Comparison of ENCODE assay signal across 25 cellular contexts in genomic region chr12:3071710-3072109, GRCh38. TPM values are rescaled to one million over a fixed set of nuclear protein-coding genes. Genes with fewer than 3 reads are reported as not detected.
A peak's percentile ranks its signal among the peaks of the same experiment; 100 is the strongest.
DNase-seq lines count a peak whose midpoint lies in the region; ATAC-seq, FAIRE-seq and TF ChIP-seq lines count a peak whose summit lies in the region.
"Had no signal": no experiment of that assay in that cellular context is flagged by ENCODE, and none has a peak within 500 bp of the region (broad histone marks: within the 10 kb centered on the region; RNA-seq: fewer than 3 reads in every experiment).

No MANE protein-coding gene starts in this region.

- H3K9ac ChIP-seq in HepG2 (ENCODE audit: insufficient read depth, low read depth, low read length) = no peak overlapping the region
- H3K9ac ChIP-seq in mesendoderm (ENCODE audit: low read length) = no peak overlapping the region
- H3K9ac ChIP-seq in neuronal stem cell (ENCODE audit: low read depth, low read length, poor library complexity) = no peak overlapping the region
- H3K9ac ChIP-seq: BLaER1 treated with 17β-estradiol and CSF1 and Interleukin-3, amounts not matched to agents 10 nM and 100 nM had no signal

- no peak for TF ChIP-seq POLR2A in HepG2 (IDR thresholded peaks at IDR 0.05; ENCODE audit: insufficient read depth in 1 of 2, low read depth in 2 of 2, low read length in 2 of 2)
- TF ChIP-seq POLR2A in right lobe of liver (IDR thresholded peaks at IDR 0.05) = no peak

- H2BK15ac ChIP-seq in mesendoderm (replicated peaks; ENCODE audit: low read depth) = no peak overlapping the region
- H2BK15ac ChIP-seq in neuronal stem cell (ENCODE audit: low read length) = no peak overlapping the region

- H3K4me1 Mint-ChIP-seq in progenitor cell of endocrine pancreas (ENCODE audit: low read depth) = peaks cover 15% of the 10 kb centered on the region
- peaks cover 4% of the 10 kb centered on the region for H3K4me1 Mint-ChIP-seq in stimulated activated memory B cell treated with anti-CD40 and anti-IgM and Interleukin-4, amounts not matched to agents 10 μg/mL and 1 μg/mL and 100 μg/mL, for 72 hours

- H3K9me3 Mint-ChIP-seq in progenitor cell of endocrine pancreas (ENCODE audit: low read depth) = no peaks in the 10 kb centered on the region
- H3K9me3 Mint-ChIP-seq in stimulated activated memory B cell treated with anti-CD40 and anti-IgM and Interleukin-4, amounts not matched to agents 10 μg/mL and 1 μg/mL and 100 μg/mL, for 72 hours = no peaks in the 10 kb centered on the region
- H3K9me3 Mint-ChIP-seq: CD4-positive, alpha-beta T cell; CD8-positive, alpha-beta memory T cell; GM23338 had no signal

- no peak overlapping the region for H3K18ac ChIP-seq in mesendoderm (ENCODE audit: low read length)
- H3K18ac ChIP-seq in neuronal stem cell (ENCODE audit: low read length) = peak overlapping the region; percentile 11

- H4K20me1 ChIP-seq in HepG2 (ENCODE audit: insufficient read depth, low read length) = no peaks in the 10 kb centered on the region
- H4K20me1 ChIP-seq: BLaER1 treated with 17β-estradiol and CSF1 and Interleukin-3, amounts not matched to agents 10 nM and 100 nM had no signal

- TF ChIP-seq CTCF in HepG2 (CRISPR knock-in tag; IDR thresholded peaks at IDR 0.05) (no peak), right lobe of liver (IDR thresholded peaks at IDR 0.05) (no peak), progenitor cell of endocrine pancreas (IDR thresholded peaks at IDR 0.05; ENCODE audit: unreplicated experiment) (no peak)

- H2BK12ac ChIP-seq in neuronal stem cell (ENCODE audit: low read length) = no peak overlapping the region

- BruUV-seq in HepG2 (replicated peaks; lab: Mats Ljungman, UMichigan) = no TSS peak

- H3K79me2 ChIP-seq in HepG2 (ENCODE audit: insufficient read depth, low read length) (no peaks in the 10 kb centered on the region), mesendoderm (ENCODE audit: control insufficient read depth, insufficient read depth, low read length) (no peaks in the 10 kb centered on the region)

- no peak for TF ChIP-seq RAD21 in HepG2 (CRISPR knock-in tag; IDR thresholded peaks at IDR 0.05)

- H2AFZ ChIP-seq in HepG2 (ENCODE audit: low read length) (no peak overlapping the region), neuronal stem cell (ENCODE audit: low read length) (no peak overlapping the region)
- H2AFZ ChIP-seq: GM23338 had no signal

- H3K36me3 ChIP-seq in HepG2 (replicated peaks in 1 of 2; ENCODE audit: control insufficient read depth in 1 of 2, insufficient read depth in 2 of 2, low read length in 2 of 2) (no peaks in the 10 kb centered on the region), right lobe of liver (no peaks in the 10 kb centered on the region), mesendoderm (ENCODE audit: control insufficient read depth, insufficient read depth, low read length) (no peaks in the 10 kb centered on the region), neuronal stem cell (replicated peaks in 1 of 2; ENCODE audit: control insufficient read depth in 2 of 2, insufficient read depth in 2 of 2, low read length in 2 of 2) (no peaks in the 10 kb centered on the region)
- H3K36me3 ChIP-seq: BE2C; BLaER1 treated with 17β-estradiol and CSF1 and Interleukin-3, amounts not matched to agents 10 nM and 100 nM; HAP-1 had no signal

- H3K23ac ChIP-seq in mesendoderm (ENCODE audit: low read length) = peak overlapping the region; percentile 80
- H3K23ac ChIP-seq in neuronal stem cell (ENCODE audit: low read depth, low read length, poor library complexity) = peak overlapping the region; percentile 39

- DNase-seq in HepG2 (ENCODE audit: low spot score) (no peak), right lobe of liver (no peak), mesendoderm (no peak), neuronal stem cell (ENCODE audit: low spot score) (no peak), progenitor cell of endocrine pancreas (ENCODE audit: low spot score, unreplicated experiment) (no peak), glomerular visceral epithelial cell (ENCODE audit: extremely low spot score) (no peak)
- DNase-seq: 8988T; ACHN; AML-193; BE2C; CD4-positive, alpha-beta T cell; CD8-positive, alpha-beta memory T cell; DMS 273 treated with DMSO at 0.1 percent for 48 hours; DMS79; GDM1 had no signal

- POLR2A ChIA-PET in HepG2 (lab: Yijun Ruan, JAX) = no interaction called here

- no peak overlapping the region for H3K14ac ChIP-seq in neuronal stem cell (ENCODE audit: low read length)

- TF ChIP-seq EP300 in HepG2 (IDR thresholded peaks at IDR 0.05; ENCODE audit: low read depth in 2 of 2, low read length in 2 of 2) (no peak), HepG2 (CRISPR knock-in tag; IDR thresholded peaks at IDR 0.05; ENCODE audit: borderline replicate concordance) (no peak)

- FAIRE-seq in HepG2 (lab: Jason Lieb, UNC) = no peak
- FAIRE-seq: A549, D721Med, GM12878, GM19239 had no signal

- no peak overlapping the region for H3K56ac ChIP-seq in mesendoderm (ENCODE audit: low read length)

- H4K8ac ChIP-seq in mesendoderm (ENCODE audit: low read depth, low read length) = no peak overlapping the region
- H4K8ac ChIP-seq in neuronal stem cell (ENCODE audit: low read depth, low read length) = no peak overlapping the region

- H3K27ac Mint-ChIP-seq in progenitor cell of endocrine pancreas = peak overlapping the region; percentile 26
- H3K27ac Mint-ChIP-seq in stimulated activated memory B cell treated with anti-CD40 and anti-IgM and Interleukin-4, amounts not matched to agents 10 μg/mL and 1 μg/mL and 100 μg/mL, for 72 hours = no peak overlapping the region
- H3K27ac Mint-ChIP-seq: CD14-positive monocyte; CD4-positive, alpha-beta T cell; CD8-positive, alpha-beta memory T cell; GM23338 had no signal

- no peak overlapping the region for H3K4me3 ChIP-seq in HepG2 (replicated peaks in 1 of 3; ENCODE audit: insufficient read depth in 1 of 3, low read depth in 2 of 3, low read length in 3 of 3)
- H3K4me3 ChIP-seq in right lobe of liver = no peak overlapping the region
- H3K4me3 ChIP-seq in mesendoderm (ENCODE audit: low read length) = no peak overlapping the region
- H3K4me3 ChIP-seq in neuronal stem cell (ENCODE audit: low read length in 2 of 2) = no peak overlapping the region
- H3K4me3 ChIP-seq: A549; BLaER1 treated with 17β-estradiol and CSF1 and Interleukin-3, amounts not matched to agents 10 nM and 100 nM; GM12878; GM23338; HAP-1 had no signal

- H2BK120ac ChIP-seq in mesendoderm (ENCODE audit: low read depth, low read length) (no peak overlapping the region), neuronal stem cell (ENCODE audit: low read depth, low read length) (no peak overlapping the region)

- H2AK5ac ChIP-seq in mesendoderm (ENCODE audit: low read length) (no peak overlapping the region), neuronal stem cell (ENCODE audit: low read depth, low read length) (no peak overlapping the region)

- ATAC-seq in HepG2 (no peak), right lobe of liver (no peak), GM21723 (IDR thresholded peaks at IDR 0.05; ENCODE audit: unreplicated experiment) (no peak)
- ATAC-seq in stimulated activated memory B cell treated with anti-CD40 and anti-IgM and Interleukin-4, amounts not matched to agents 10 μg/mL and 1 μg/mL and 100 μg/mL, for 72 hours = no peak
- ATAC-seq: A549, GM12878, GM23338 had no signal

- H4K5ac ChIP-seq in mesendoderm (ENCODE audit: low read length) = no peak overlapping the region

- H3K79me1 ChIP-seq in mesendoderm (ENCODE audit: low read length) (no peaks in the 10 kb centered on the region), neuronal stem cell (ENCODE audit: low read depth, low read length) (peaks cover 1% of the 10 kb centered on the region)

- CTCF ChIA-PET in HepG2 (lab: Yijun Ruan, JAX; ENCODE audit: low intra/inter-chr PET ratio, low total read pairs) = no interaction called here

- in situ Hi-C loops in HepG2 (cut with HindIII; ENCODE audit: extremely low pct_ligation_motif_present, low pct_unique_long_range_greater_than_20kb) = loop anchor here (10.0 kb wide), 1 partner anchor 203 kb away; no protein-coding TSS in a partner anchor

- H3K27me3 ChIP-seq in HepG2 (ENCODE audit: control insufficient read depth in 1 of 2, insufficient read depth in 2 of 2, low read length in 2 of 2) (peaks cover 0 to 16% of the 10 kb centered on the region in 2 experiments; a peak in 2 of 5 replicates), right lobe of liver (no peaks in the 10 kb centered on the region), mesendoderm (ENCODE audit: insufficient read depth, low read length, poor library complexity) (no peaks in the 10 kb centered on the region), neuronal stem cell (ENCODE audit: control insufficient read depth in 3 of 3, insufficient read depth in 3 of 3, low read depth in 1 of 3, low read length in 3 of 3) (peaks cover 0 to 30% (median 4%) of the 10 kb centered on the region in 3 experiments)
- H3K27me3 ChIP-seq: BE2C had no signal

- H3K4ac ChIP-seq in mesendoderm (ENCODE audit: low read depth, low read length) (no peak overlapping the region), neuronal stem cell (ENCODE audit: low read length) (no peak overlapping the region)

- H3K4me1 ChIP-seq in HepG2 (ENCODE audit: insufficient read depth, low read length) (peaks cover 48% of the 10 kb centered on the region), right lobe of liver (peaks cover 0 to 4% (median 0%) of the 10 kb centered on the region in 4 donors), mesendoderm (ENCODE audit: control insufficient read depth, low read depth, low read length) (no peaks in the 10 kb centered on the region), neuronal stem cell (ENCODE audit: control insufficient read depth in 2 of 2, insufficient read depth in 1 of 2, low read depth in 1 of 2, low read length in 2 of 2) (peaks cover 2 to 8% of the 10 kb centered on the region in 2 donors)

- H3K27ac ChIP-seq in HepG2 (ENCODE audit: extremely low read length, insufficient read depth, low read length) (no peak overlapping the region), right lobe of liver (no peak overlapping the region), mesendoderm (ENCODE audit: low read depth, low read length) (no peak overlapping the region), neuronal stem cell (replicated peaks; ENCODE audit: low read length) (no peak overlapping the region)
- H3K27ac ChIP-seq: A549; BLaER1 treated with 17β-estradiol and CSF1 and Interleukin-3, amounts not matched to agents 10 nM and 100 nM had no signal

- 83% methylated on average over 24 of the region's 25 CpGs for WGBS in HepG2 (ENCODE audit: low lambda C conversion rate)
- 84% methylated on average over 3 of the region's 25 CpGs for WGBS in right lobe of liver (ENCODE audit: insufficient coverage, low coverage, low lambda C conversion rate, missing lambda C conversion rate)
- no CpG with 5 or more reads among the region's 25 CpGs for WGBS in mesendoderm (ENCODE audit: extremely low coverage, insufficient coverage, low lambda C conversion rate)
- no CpG with 5 or more reads among the region's 25 CpGs for WGBS in neuronal stem cell (ENCODE audit: extremely low coverage in 2 of 2, insufficient read length in 2 of 2, insufficient replicate concordance in 1 of 2), 2 donors

- intact Hi-C loops in HepG2 (cut with micrococcal nuclease; ENCODE audit: unreplicated experiment) (loop anchor here (2.0 kb wide), 3 partner anchors 33 to 131 kb away; no protein-coding TSS in a partner anchor), right lobe of liver (cut with DNase I) (loop anchor here (5.0 to 10.0 kb wide), 4 partner anchors 63 to 206 kb away; no protein-coding TSS in a partner anchor)

- H3K9me3 ChIP-seq in HepG2 (ENCODE audit: low read length) (no peaks in the 10 kb centered on the region), right lobe of liver (no peaks in the 10 kb centered on the region), neuronal stem cell (replicated peaks in 1 of 2; ENCODE audit: control insufficient read depth in 2 of 2, insufficient read depth in 1 of 2, low read depth in 1 of 2, low read length in 2 of 2) (no peaks in the 10 kb centered on the region)
- H3K9me3 ChIP-seq: A549; BE2C; BLaER1 treated with 17β-estradiol and CSF1 and Interleukin-3, amounts not matched to agents 10 nM and 100 nM; HAP-1 had no signal

- H4K91ac ChIP-seq in neuronal stem cell (ENCODE audit: low read depth, low read length, poor library complexity) = no peak overlapping the region

- H3K27me3 Mint-ChIP-seq in progenitor cell of endocrine pancreas = peaks cover 12% of the 10 kb centered on the region
- peaks cover 48% of the 10 kb centered on the region for H3K27me3 Mint-ChIP-seq in stimulated activated memory B cell treated with anti-CD40 and anti-IgM and Interleukin-4, amounts not matched to agents 10 μg/mL and 1 μg/mL and 100 μg/mL, for 72 hours

- no peak overlapping the region for H2BK5ac ChIP-seq in mesendoderm (ENCODE audit: low read length)
- H2BK5ac ChIP-seq in neuronal stem cell (ENCODE audit: low read length) = no peak overlapping the region

- 0 out of 2 replicates have a peak overlapping the region, but pooled peaks have one; percentile 69 for H3K4me2 ChIP-seq in HepG2 (ENCODE audit: low read depth, low read length)
- H3K4me2 ChIP-seq in mesendoderm (ENCODE audit: low read length) = no peak overlapping the region
- no peak overlapping the region for H3K4me2 ChIP-seq in neuronal stem cell (ENCODE audit: insufficient read depth, low read length, poor library complexity, severe bottlenecking)
- H3K4me2 ChIP-seq: A549, GM23338 had no signal

- H3K36me3 Mint-ChIP-seq in progenitor cell of endocrine pancreas (ENCODE audit: insufficient read depth) = no peaks in the 10 kb centered on the region
- no peaks in the 10 kb centered on the region for H3K36me3 Mint-ChIP-seq in stimulated activated memory B cell treated with anti-CD40 and anti-IgM and Interleukin-4, amounts not matched to agents 10 μg/mL and 1 μg/mL and 100 μg/mL, for 72 hours

- no peak overlapping the region for H3K4me3 Mint-ChIP-seq in progenitor cell of endocrine pancreas (ENCODE audit: low read depth)
- no peak overlapping the region for H3K4me3 Mint-ChIP-seq in stimulated activated memory B cell treated with anti-CD40 and anti-IgM and Interleukin-4, amounts not matched to agents 10 μg/mL and 1 μg/mL and 100 μg/mL, for 72 hours
- H3K4me3 Mint-ChIP-seq: CD14-positive monocyte; CD4-positive, alpha-beta T cell; CD8-positive, alpha-beta memory T cell; GM23338 had no signal

RNA-seq across cellular contexts. Expression of gene TSPAN9, which starts 5.5 kb away (rescaled TPM):
- total RNA-seq in HepG2 (2016; rRNA removed; fragmentation: Illumina TruSeq; extraction: Trizol) = 11.6 and 18.1 TPM in 2 replicates
- total RNA-seq in HepG2 (2016; cell fraction: cytosol; rRNA removed; fragmentation: Illumina TruSeq; extraction: Trizol; ENCODE audit: low read depth) = 2.5 and 3.1 TPM in 2 replicates
- 9.6 and 21.5 TPM in 2 replicates for total RNA-seq in HepG2 (2016; cell fraction: insoluble cytoplasmic fraction; rRNA removed; fragmentation: Illumina TruSeq; extraction: Trizol)
- total RNA-seq in HepG2 (2016; cell fraction: membrane; rRNA removed; fragmentation: Illumina TruSeq; extraction: Trizol) = 4.4 and 4.6 TPM in 2 replicates
- 16.9 and 19.5 TPM in 2 replicates for total RNA-seq in HepG2 (2016; cell fraction: nucleus; rRNA removed; fragmentation: Illumina TruSeq; extraction: Trizol)
- polyA plus RNA-seq in HepG2 (2011; rRNA removed) = 42.3 and 58.2 TPM in 2 replicates
- polyA plus RNA-seq in HepG2 (2011; cell fraction: cytosol; rRNA removed) = 38.6 and 41.6 TPM in 2 replicates
- 55.3 and 55.7 TPM in 2 replicates for polyA plus RNA-seq in HepG2 (2011; cell fraction: nucleus; rRNA removed)
- polyA plus RNA-seq in HepG2 (2012) = 27.2 and 58.7 TPM in 2 replicates
- 2.2 and 3.0 TPM in 2 replicates for polyA plus RNA-seq in HepG2 (2016; cell fraction: cytosol; fragmentation: Illumina TruSeq; extraction: Trizol; ENCODE audit: low read depth)
- polyA plus RNA-seq in HepG2 (2016; cell fraction: insoluble cytoplasmic fraction; fragmentation: Illumina TruSeq; extraction: Trizol; ENCODE audit: low read depth) = 9.6 and 13.8 TPM in 2 replicates
- 4.1 TPM in 2 replicates for polyA plus RNA-seq in HepG2 (2016; cell fraction: membrane; fragmentation: Illumina TruSeq; extraction: Trizol; ENCODE audit: low read depth)
- polyA plus RNA-seq in HepG2 (2016; cell fraction: nucleus; fragmentation: Illumina TruSeq; extraction: Trizol; ENCODE audit: insufficient read depth, low read depth) = 31.0 and 34.1 TPM in 2 replicates
- 9.4 and 96.3 TPM in 2 replicates for polyA minus RNA-seq in HepG2 (2011; rRNA and poly(A)+ RNA removed; ENCODE audit: low replicate concordance)
- 25.1 and 32.3 TPM in 2 replicates for polyA minus RNA-seq in HepG2 (2011; cell fraction: cytosol; rRNA and poly(A)+ RNA removed)
- polyA minus RNA-seq in HepG2 (2011; cell fraction: nucleus; rRNA and poly(A)+ RNA removed) = 27.2 and 29.7 TPM in 2 replicates
- total RNA-seq in right lobe of liver = 10 to 100 TPM; 23.7 to 53.2 (median 39.8) TPM
- 13.2 TPM for polyA plus RNA-seq in mesendoderm (2013, experiment 1 of 2)
- polyA plus RNA-seq in mesendoderm (2013, experiment 2 of 2) = 12.5 TPM
- polyA plus RNA-seq in neuronal stem cell (2013, experiment 1 of 2) = 12.5 TPM
- polyA plus RNA-seq in neuronal stem cell (2013, experiment 2 of 2) = 12.5 TPM
- 30.4 and 30.9 TPM in 2 replicates for total RNA-seq in progenitor cell of endocrine pancreas
- polyA plus RNA-seq: CD8-positive, alpha-beta memory T cell had no signal
